In the genomic region with DNA sequence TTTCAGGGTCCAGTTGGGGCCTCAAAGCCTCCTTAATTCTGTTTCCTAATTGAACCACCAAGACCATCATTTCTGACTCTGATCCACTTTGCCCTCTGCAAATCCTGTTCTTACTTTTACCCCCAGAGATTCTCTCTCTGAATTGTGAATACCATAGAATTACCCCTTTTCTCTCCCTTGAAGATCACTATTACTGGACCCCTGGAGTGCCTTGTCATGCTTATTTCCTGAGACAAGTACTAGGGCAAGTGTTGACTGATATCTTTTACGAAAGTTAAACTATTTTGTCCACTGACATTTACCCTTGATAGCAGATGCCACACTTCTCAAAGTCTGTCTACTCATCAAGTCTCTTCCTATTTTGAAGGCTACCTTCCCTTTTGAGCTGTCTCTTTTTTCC, we compare ENCODE assay signal across 18 cellular contexts.
DNase-seq lines count a peak whose midpoint lies in the region; ATAC-seq and TF ChIP-seq lines count a peak whose summit lies in the region.
"Had no signal": no experiment of that assay in that cellular context is flagged by ENCODE, and none has a peak within 500 bp of the region (broad histone marks: within the 10 kb centered on the region; RNA-seq: fewer than 3 reads in every experiment).

No MANE protein-coding gene starts in this region.

- H4K5ac ChIP-seq in mesendoderm (ENCODE audit: low read length) = no peak overlapping the region

- H3K27ac Mint-ChIP-seq in activated CD4-positive, alpha-beta T cell treated with anti-CD3 and anti-CD28 coated beads for 36 hours = peak overlapping the region; percentile 57
- H3K27ac Mint-ChIP-seq in CD4-positive, alpha-beta memory T cell = peak overlapping the region in 4 of 7 donors; percentile 8 to 90 (median 33)
- H3K27ac Mint-ChIP-seq: HFFc6 had no signal

- no peak overlapping the region for H3K4me3 Mint-ChIP-seq in activated CD4-positive, alpha-beta T cell treated with anti-CD3 and anti-CD28 coated beads for 36 hours
- no peak overlapping the region for H3K4me3 Mint-ChIP-seq in CD4-positive, alpha-beta memory T cell
- H3K4me3 Mint-ChIP-seq: H9, HFFc6 had no signal

- CTCF ChIA-PET in activated CD4-positive, alpha-beta T cell treated with anti-CD3 and anti-CD28 coated beads for 36 hours (lab: Charles Lee) = interaction anchor here (1.3 kb wide), 1 partner anchor 22 kb away, joined by 3 read pairs; no protein-coding TSS in a partner anchor
- CTCF ChIA-PET in CD4-positive, alpha-beta memory T cell (lab: Charles Lee; ENCODE audit: partially characterized antibody) = interaction anchor here (1.0 to 2.0 kb wide), 2 partner anchors 21 to 86 kb away, joined by 3 to 8 read pairs; no protein-coding TSS in a partner anchor

- H3K4me3 ChIP-seq in CD4-positive, alpha-beta memory T cell (ENCODE audit: low read length in 2 of 2) = no peak overlapping the region
- H3K4me3 ChIP-seq in mesendoderm (ENCODE audit: low read length) (no peak overlapping the region), lower lobe of right lung (no peak overlapping the region)

- H4K8ac ChIP-seq in mesendoderm (ENCODE audit: low read depth, low read length) = no peak overlapping the region

- H3K4ac ChIP-seq in mesendoderm (ENCODE audit: low read depth, low read length) = no peak overlapping the region

- H3K23ac ChIP-seq in mesendoderm (ENCODE audit: low read length) = no peak overlapping the region

- ATAC-seq in activated CD4-positive, alpha-beta T cell treated with anti-CD3 and anti-CD28 coated beads for 36 hours = no peak
- ATAC-seq in GM21825 (IDR thresholded peaks at IDR 0.05; ENCODE audit: unreplicated experiment) (no peak), lower lobe of right lung (no peak), GM18502 (IDR thresholded peaks at IDR 0.05; ENCODE audit: poor library complexity, unreplicated experiment) (no peak)
- ATAC-seq: Right ventricle myocardium inferior had no signal

- no peaks in the 10 kb centered on the region for H3K36me3 Mint-ChIP-seq in activated CD4-positive, alpha-beta T cell treated with anti-CD3 and anti-CD28 coated beads for 36 hours (ENCODE audit: low read depth)
- no peaks in the 10 kb centered on the region for H3K36me3 Mint-ChIP-seq in CD4-positive, alpha-beta memory T cell

- no peaks in the 10 kb centered on the region for H3K79me1 ChIP-seq in mesendoderm (ENCODE audit: low read length)

- H2AK5ac ChIP-seq in mesendoderm (ENCODE audit: low read length) = no peak overlapping the region

- intact Hi-C loops in activated CD4-positive, alpha-beta T cell treated with anti-CD3 and anti-CD28 coated beads for 36 hours (cut with DNase I, micrococcal nuclease) = no loop called here
- intact Hi-C loops in CD4-positive, alpha-beta memory T cell (cut with micrococcal nuclease) = no loop called here
- intact Hi-C loops in lower lobe of right lung (cut with DNase I) = no loop called here

- no peak overlapping the region for H2BK15ac ChIP-seq in mesendoderm (replicated peaks; ENCODE audit: low read depth)

- no peaks in the 10 kb centered on the region for H3K79me2 ChIP-seq in mesendoderm (ENCODE audit: control insufficient read depth, insufficient read depth, low read length)

- H2BK120ac ChIP-seq in mesendoderm (ENCODE audit: low read depth, low read length) = no peak overlapping the region

- peaks cover 4% of the 10 kb centered on the region for H3K9me3 Mint-ChIP-seq in activated CD4-positive, alpha-beta T cell treated with anti-CD3 and anti-CD28 coated beads for 36 hours (ENCODE audit: low read depth)
- peaks cover 0 to 5% (median 0%) of the 10 kb centered on the region in 8 donors for H3K9me3 Mint-ChIP-seq in CD4-positive, alpha-beta memory T cell
- H3K9me3 Mint-ChIP-seq: H9, HFFc6 had no signal

- no peaks in the 10 kb centered on the region for H3K36me3 ChIP-seq in CD4-positive, alpha-beta memory T cell (ENCODE audit: insufficient read depth, low read length)
- H3K36me3 ChIP-seq in mesendoderm (ENCODE audit: control insufficient read depth, insufficient read depth, low read length) (no peaks in the 10 kb centered on the region), lower lobe of right lung (no peaks in the 10 kb centered on the region)

- no peak overlapping the region for H3K27ac ChIP-seq in CD4-positive, alpha-beta memory T cell (ENCODE audit: low read depth, low read length)
- H3K27ac ChIP-seq in VCaP (peak overlapping the region; percentile 14; the same call in 1 of the 2 replicates), mesendoderm (ENCODE audit: low read depth, low read length) (no peak overlapping the region), lower lobe of right lung (no peak overlapping the region)
- H3K27ac ChIP-seq: C4-2B had no signal

- H3K27me3 ChIP-seq in CD4-positive, alpha-beta memory T cell (ENCODE audit: insufficient read depth, low read length) = no peaks in the 10 kb centered on the region
- H3K27me3 ChIP-seq in mesendoderm (ENCODE audit: insufficient read depth, low read length, poor library complexity) = no peaks in the 10 kb centered on the region
- H3K27me3 ChIP-seq in lower lobe of right lung (ENCODE audit: low read depth) = no peaks in the 10 kb centered on the region

- H3K9me3 ChIP-seq in CD4-positive, alpha-beta memory T cell (ENCODE audit: control insufficient read depth in 1 of 2, low read length in 2 of 2) = no peaks in the 10 kb centered on the region
- no peaks in the 10 kb centered on the region for H3K9me3 ChIP-seq in lower lobe of right lung

- H3K18ac ChIP-seq in mesendoderm (ENCODE audit: low read length) = peak overlapping the region; percentile 51

- peaks cover 77% of the 10 kb centered on the region for H3K4me1 Mint-ChIP-seq in activated CD4-positive, alpha-beta T cell treated with anti-CD3 and anti-CD28 coated beads for 36 hours
- H3K4me1 Mint-ChIP-seq in CD4-positive, alpha-beta memory T cell = peaks cover 47 to 75% (median 63%) of the 10 kb centered on the region in 4 donors

- H3K27me3 Mint-ChIP-seq in activated CD4-positive, alpha-beta T cell treated with anti-CD3 and anti-CD28 coated beads for 36 hours = no peaks in the 10 kb centered on the region
- H3K27me3 Mint-ChIP-seq in CD4-positive, alpha-beta memory T cell = no peaks in the 10 kb centered on the region

- no CpG with 5 or more reads among the region's 1 CpG for WGBS in mesendoderm (ENCODE audit: extremely low coverage, insufficient coverage, low lambda C conversion rate)

- POLR2A ChIA-PET in activated CD4-positive, alpha-beta T cell treated with anti-CD3 and anti-CD28 coated beads for 36 hours (lab: Charles Lee) = no interaction called here
- POLR2A ChIA-PET in CD4-positive, alpha-beta memory T cell (lab: Charles Lee; ENCODE audit: partially characterized antibody) = interaction anchor here (1.5 kb wide), 1 partner anchor 22 kb away, joined by 7 read pairs; no protein-coding TSS in a partner anchor

- no peak for TF ChIP-seq CTCF in VCaP (conservative IDR thresholded peaks at IDR 0.05)
- TF ChIP-seq CTCF in lower lobe of right lung (IDR thresholded peaks at IDR 0.05) = no peak

- H3K9ac ChIP-seq in mesendoderm (ENCODE audit: low read length) = no peak overlapping the region

- H3K4me1 ChIP-seq in CD4-positive, alpha-beta memory T cell (ENCODE audit: insufficient read depth, low read length) = peaks cover 51% of the 10 kb centered on the region
- H3K4me1 ChIP-seq in mesendoderm (ENCODE audit: control insufficient read depth, low read depth, low read length) (peaks cover 2% of the 10 kb centered on the region), lower lobe of right lung (no peaks in the 10 kb centered on the region)

- no peak overlapping the region for H3K4me2 ChIP-seq in mesendoderm (ENCODE audit: low read length)

- no peak for DNase-seq in activated CD4-positive, alpha-beta T cell treated with anti-CD3 and anti-CD28 coated beads for 36 hours
- DNase-seq in activated CD4-positive, alpha-beta T cell treated with anti-CD3 and anti-CD28 coated beads for 1 hour = no peak
- no peak for DNase-seq in CD4-positive, alpha-beta memory T cell
- no peak for DNase-seq in mesendoderm
- no peak for DNase-seq in lower lobe of right lung
- DNase-seq: DMS79, H9, HFFc6, Kasumi-1, NCI-H1694 treated with DMSO at 0.1 percent for 48 hours, NCI-H2081 treated with DMSO at 0.1 percent for 48 hours, NCI-H2171 treated with DMSO at 0.1 percent for 48 hours, NCI-H524 treated with DMSO at 0.1 percent for 48 hours had no signal

- no peak overlapping the region for H3K56ac ChIP-seq in mesendoderm (ENCODE audit: low read length)

- no peak overlapping the region for H2BK5ac ChIP-seq in mesendoderm (ENCODE audit: low read length)
